Comparison of ENCODE assay signal across 31 cellular contexts in genomic region chr3:23153034-23153433, GRCh38.
"Had no signal": no experiment of that assay in that cellular context is flagged by ENCODE, and none has a peak within 500 bp of the region (broad histone marks: within the 10 kb centered on the region; RNA-seq: fewer than 3 reads in every experiment).

No MANE protein-coding gene starts in this region.

- ATAC-seq: esophagus mucosa; heart right ventricle; left colon; left ventricle myocardium superior; lower lobe of right lung; natural killer cell; right lobe of liver; stimulated activated effector memory CD8-positive, alpha-beta T cell treated with anti-CD3 and anti-CD28 coated beads, Interleukin-12 subunit alpha, Interleukin-12 subunit beta, amount 100 ng/mL, for 72 hours had no signal

- H3K27ac Mint-ChIP-seq: dendritic cell treated with granulocyte-macrophage colony-stimulating factor and Interleukin-4, amounts not matched to agents 40 ng/mL and 50 ng/mL, for 4 days; endodermal cell; immature natural killer cell; natural killer cell; progenitor cell of endocrine pancreas; stimulated activated effector memory CD8-positive, alpha-beta T cell treated with anti-CD3 and anti-CD28 coated beads, Interleukin-12 subunit alpha, Interleukin-12 subunit beta, amount 100 ng/mL, for 72 hours had no signal

- DNase-seq: colonic mucosa; effector CD8-positive, alpha-beta T cell; endodermal cell; foreskin melanocyte; glutamatergic neuron; heart right ventricle; hypothalamus; immature natural killer cell; islet precursor cell; kidney glomerular epithelial cell; left colon; left ventricle myocardium superior; lower lobe of right lung; natural killer cell; right lobe of liver; small intestine; stimulated activated CD4-positive, alpha-beta T cell treated with anti-CD3 and anti-CD28 coated beads, Interleukin-12 subunit alpha, Interleukin-12 subunit beta, amount 100 ng/mL, for 4 hours; stimulated activated CD4-positive, alpha-beta T cell treated with anti-CD3 and anti-CD28 coated beads, Interleukin-1b, Interleukin-23, amount 100 ng/mL, for 48 hours; stimulated activated CD4-positive, alpha-beta T cell treated with anti-CD3 and anti-CD28 coated beads, Interleukin-4, amount 100 ng/mL, for 24 hours; stimulated activated naive CD4-positive, alpha-beta T cell treated with Interleukin-2 at 50 U/mL for 16 hours; stomach; thyroid gland; trophoblast cell had no signal

- H3K4me1 Mint-ChIP-seq: endodermal cell; immature natural killer cell; natural killer cell; stimulated activated effector memory CD8-positive, alpha-beta T cell treated with anti-CD3 and anti-CD28 coated beads, Interleukin-12 subunit alpha, Interleukin-12 subunit beta, amount 100 ng/mL, for 72 hours had no signal

- H3K4me3 Mint-ChIP-seq: dendritic cell treated with granulocyte-macrophage colony-stimulating factor and Interleukin-4, amounts not matched to agents 40 ng/mL and 50 ng/mL, for 4 days; endodermal cell; immature natural killer cell; natural killer cell; stimulated activated effector memory CD8-positive, alpha-beta T cell treated with anti-CD3 and anti-CD28 coated beads, Interleukin-12 subunit alpha, Interleukin-12 subunit beta, amount 100 ng/mL, for 72 hours had no signal

- H3K27me3 ChIP-seq: colonic mucosa, heart right ventricle, neutrophil, right lobe of liver, stomach, thyroid gland, vagina had no signal

- H3K27ac ChIP-seq: colonic mucosa, epithelial cell of prostate, heart right ventricle, lower lobe of right lung, neutrophil, parathyroid adenoma, right lobe of liver, stomach, thyroid gland, vagina had no signal

- H3K36me3 ChIP-seq: colonic mucosa, heart right ventricle, lower lobe of right lung, neutrophil, right lobe of liver, stomach, thyroid gland, vagina had no signal

- H3K9ac ChIP-seq: parathyroid adenoma had no signal

- H2AFZ ChIP-seq: parathyroid adenoma had no signal

- H3K27me3 Mint-ChIP-seq: dendritic cell treated with granulocyte-macrophage colony-stimulating factor and Interleukin-4, amounts not matched to agents 40 ng/mL and 50 ng/mL, for 4 days had no signal

- H3K4me1 ChIP-seq: colonic mucosa, heart right ventricle, lower lobe of right lung, parathyroid adenoma, right lobe of liver, thyroid gland, vagina had no signal

- H3K79me2 ChIP-seq: parathyroid adenoma had no signal

- H3K36me3 Mint-ChIP-seq: immature natural killer cell; natural killer cell; stimulated activated effector memory CD8-positive, alpha-beta T cell treated with anti-CD3 and anti-CD28 coated beads, Interleukin-12 subunit alpha, Interleukin-12 subunit beta, amount 100 ng/mL, for 72 hours had no signal

- H3K9me3 ChIP-seq: colonic mucosa, neutrophil, right lobe of liver, thyroid gland, vagina had no signal

- H3K4me3 ChIP-seq: colonic mucosa, heart right ventricle, lower lobe of right lung, right lobe of liver, stomach, thyroid gland, vagina had no signal
